ENCODE assay signal across 8 cellular contexts in the genomic region with DNA sequence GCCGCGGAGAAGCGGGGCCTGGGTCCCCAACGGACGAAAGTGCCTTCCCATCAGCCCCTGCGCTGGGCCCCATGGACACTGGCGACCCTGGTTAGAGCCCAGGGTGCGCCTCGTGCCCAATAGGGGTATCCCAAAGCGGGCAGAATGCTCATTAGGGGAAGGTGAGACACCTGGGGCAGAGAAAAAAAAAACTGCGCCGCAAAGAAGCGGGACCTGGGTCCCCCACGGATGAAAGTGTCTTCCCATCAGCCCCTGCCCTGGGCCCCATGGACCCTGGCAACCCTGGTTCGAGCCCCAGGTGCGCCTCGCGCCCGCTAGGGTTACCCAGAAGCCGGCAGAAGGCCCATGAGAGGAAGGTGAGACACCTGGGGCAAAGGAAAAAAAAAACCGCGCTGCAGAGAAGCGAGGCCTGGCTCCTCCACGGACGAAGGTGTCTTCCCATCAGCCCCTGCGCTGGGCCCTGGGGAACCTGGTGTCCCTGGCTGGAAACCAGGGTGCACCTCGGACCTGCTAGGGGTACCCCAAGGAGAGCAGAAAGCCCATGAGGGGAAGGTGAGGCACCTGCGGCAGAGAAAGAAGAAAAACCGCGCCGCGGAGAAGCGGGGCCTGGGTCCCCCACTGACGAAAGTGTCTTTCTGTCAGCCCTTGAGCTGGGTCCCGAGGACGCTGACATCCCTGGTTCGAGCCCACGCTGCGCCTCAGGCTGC.
A peak's percentile ranks its signal among the peaks of the same experiment; 100 is the strongest.
DNase-seq lines count a peak whose midpoint lies in the region; ATAC-seq and TF ChIP-seq lines count a peak whose summit lies in the region.
"Not testable (repeated sequence)": the region's sequence is repeated elsewhere in the genome, so short reads cannot be mapped to it uniquely, and the experiment has no call there.

No MANE protein-coding gene starts in this region.

- H3K9me3 Mint-ChIP-seq in CD14-positive monocyte: peaks cover 22 to 48% (median 31%) of the 10 kb centered on the region in 7 donors
- not testable (repeated sequence) for H3K9me3 Mint-ChIP-seq in activated naive CD8-positive, alpha-beta T cell treated with anti-CD3 and anti-CD28 coated beads for 36 hours; natural killer cell treated with Interleukin-12 subunit alpha and Interleukin-12 subunit beta and Interleukin-15 and Interleukin-18, amount 100 ng/mL, for 72 hours

- not testable (repeated sequence) for BruUV-seq in PC-9 (replicated peaks; lab: Mats Ljungman, UMichigan)

- not testable (repeated sequence) for H3F3A ChIP-seq in PC-9 (ENCODE audit: insufficient read depth, low read depth)

- H3K27ac Mint-ChIP-seq in CD14-positive monocyte; activated naive CD8-positive, alpha-beta T cell treated with anti-CD3 and anti-CD28 coated beads for 36 hours; natural killer cell treated with Interleukin-12 subunit alpha and Interleukin-12 subunit beta and Interleukin-15 and Interleukin-18, amount 100 ng/mL, for 72 hours: not testable (repeated sequence)

- H3K36me3 Mint-ChIP-seq in CD14-positive monocyte; activated naive CD8-positive, alpha-beta T cell treated with anti-CD3 and anti-CD28 coated beads for 36 hours; natural killer cell treated with Interleukin-12 subunit alpha and Interleukin-12 subunit beta and Interleukin-15 and Interleukin-18, amount 100 ng/mL, for 72 hours: not testable (repeated sequence)

- POLR2A ChIA-PET in PC-9 (lab: Charles Lee; ENCODE audit: unreplicated experiment): not testable (repeated sequence)

- not testable (repeated sequence) for H4K20me1 ChIP-seq in PC-9 (ENCODE audit: insufficient read depth)

- not testable (repeated sequence) for H3K4me3 Mint-ChIP-seq in CD14-positive monocyte; activated naive CD8-positive, alpha-beta T cell treated with anti-CD3 and anti-CD28 coated beads for 36 hours; natural killer cell treated with Interleukin-12 subunit alpha and Interleukin-12 subunit beta and Interleukin-15 and Interleukin-18, amount 100 ng/mL, for 72 hours

- peak overlapping the region; percentile 87 for H3K4me2 ChIP-seq in PC-9

- peak overlapping the region; percentile 96 for H2AFZ ChIP-seq in PC-9

- not testable (repeated sequence) for H3K4me1 ChIP-seq in PC-9 (replicated peaks; ENCODE audit: insufficient read depth); sigmoid colon; vagina

- 61 to 74% methylated on average over 33 to 34 of the region's 39 CpGs for WGBS in sigmoid colon, 2 donors

- H3K27me3 Mint-ChIP-seq in CD14-positive monocyte (ENCODE audit: low read depth in 3 of 3); activated naive CD8-positive, alpha-beta T cell treated with anti-CD3 and anti-CD28 coated beads for 36 hours; natural killer cell treated with Interleukin-12 subunit alpha and Interleukin-12 subunit beta and Interleukin-15 and Interleukin-18, amount 100 ng/mL, for 72 hours: not testable (repeated sequence)

- H3K9me2 ChIP-seq in PC-9 (ENCODE audit: insufficient read depth): not testable (repeated sequence)

- intact Hi-C loops in CD14-positive monocyte (cut with micrococcal nuclease); PC-9 (cut with micrococcal nuclease; ENCODE audit: unreplicated experiment); Right ventricle myocardium superior (cut with DNase I); sigmoid colon (cut with DNase I); vagina (cut with DNase I): not testable (repeated sequence)

- H3K9me3 ChIP-seq in PC-9 (ENCODE audit: insufficient read depth, low read depth); sigmoid colon; vagina: not testable (repeated sequence)

- TF ChIP-seq POLR2A in sigmoid colon (IDR thresholded peaks at IDR 0.05); vagina (IDR thresholded peaks at IDR 0.05): not testable (repeated sequence)

- not testable (repeated sequence) for H3K27ac ChIP-seq in PC-9, sigmoid colon, vagina

- H3K4me3 ChIP-seq in PC-9: peak overlapping the region; percentile 48
- not testable (repeated sequence) for H3K4me3 ChIP-seq in sigmoid colon, vagina

- CTCF ChIA-PET in PC-9 (lab: Charles Lee): not testable (repeated sequence)

- TF ChIP-seq EP300 in sigmoid colon (IDR thresholded peaks at IDR 0.05): not testable (repeated sequence)

- H3K36me3 ChIP-seq in PC-9 (ENCODE audit: low read depth); sigmoid colon; vagina: not testable (repeated sequence)

- TF ChIP-seq CTCF in CD14-positive monocyte (IDR thresholded peaks at IDR 0.05); PC-9 (conservative IDR thresholded peaks at IDR 0.05); sigmoid colon (IDR thresholded peaks at IDR 0.05); vagina (IDR thresholded peaks at IDR 0.05): not testable (repeated sequence)

- not testable (repeated sequence) for H3K79me2 ChIP-seq in PC-9 (ENCODE audit: low read depth)

- ATAC-seq in Right ventricle myocardium superior (ENCODE audit: poor library complexity); natural killer cell treated with Interleukin-12 subunit alpha and Interleukin-12 subunit beta and Interleukin-15 and Interleukin-18, amount 100 ng/mL, for 72 hours: not testable (repeated sequence)

- H3K4me1 Mint-ChIP-seq in CD14-positive monocyte; activated naive CD8-positive, alpha-beta T cell treated with anti-CD3 and anti-CD28 coated beads for 36 hours; natural killer cell treated with Interleukin-12 subunit alpha and Interleukin-12 subunit beta and Interleukin-15 and Interleukin-18, amount 100 ng/mL, for 72 hours (ENCODE audit: low read depth in 2 of 2): not testable (repeated sequence)

- DNase-seq in CD14-positive monocyte (ENCODE audit: low spot score): peak; percentile 43
- peak in 1 of 2 experiments; percentile 19 for DNase-seq in PC-9
- peak; percentile 7 for DNase-seq in activated naive CD8-positive, alpha-beta T cell treated with anti-CD3 and anti-CD28 coated beads for 36 hours
- peak; percentile 17 for DNase-seq in Right ventricle myocardium superior
- peak; percentile 0 for DNase-seq in kidney tubule cell (ENCODE audit: low spot score)
- peak; percentile 51 for DNase-seq in natural killer cell treated with Interleukin-12 subunit alpha and Interleukin-12 subunit beta and Interleukin-15 and Interleukin-18, amount 100 ng/mL, for 72 hours (ENCODE audit: low spot score)
- DNase-seq in sigmoid colon: peak; percentile 66
- DNase-seq in vagina (ENCODE audit: extremely low spot score in 2 of 2): peak; percentile 72 to 90

- not testable (repeated sequence) for H3K27me3 ChIP-seq in PC-9 (ENCODE audit: insufficient read depth, low read depth); sigmoid colon; vagina
